17 cellular contexts compared by ENCODE assay signal in the genomic region with DNA sequence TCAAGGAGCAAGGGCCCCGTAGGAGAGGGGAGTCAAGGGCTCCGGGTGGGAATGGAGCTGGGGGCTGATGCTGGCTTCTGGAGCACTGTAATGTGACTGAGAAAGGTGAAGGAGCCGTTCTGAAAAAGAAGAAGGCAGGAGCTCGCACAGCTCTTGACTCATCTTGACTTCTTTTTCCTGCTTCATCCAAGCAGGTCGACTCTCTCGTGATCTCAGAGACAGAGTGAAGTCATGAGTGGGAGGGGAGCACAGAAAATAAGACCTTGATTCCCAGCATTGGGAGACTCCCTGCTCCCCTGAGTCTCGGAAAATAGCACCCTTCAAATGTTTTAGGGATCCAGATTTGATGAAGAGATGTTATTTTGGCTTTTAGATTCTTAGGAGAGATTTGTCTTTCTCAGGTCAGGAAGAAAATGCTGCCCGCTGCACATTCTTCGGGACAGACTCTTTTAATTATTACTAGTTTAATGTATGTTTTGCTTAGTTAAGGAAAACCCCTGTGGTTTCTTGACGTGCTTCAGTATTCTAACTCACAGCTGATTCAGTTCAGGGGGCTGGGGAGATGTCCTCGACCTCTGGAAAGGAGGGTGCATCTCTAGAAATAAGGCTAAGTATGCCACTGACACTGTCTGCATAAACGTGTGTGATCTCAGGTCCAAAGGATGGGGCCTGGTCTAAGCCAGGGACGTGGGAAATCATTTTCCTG. TPM values are rescaled to one million over a fixed set of nuclear protein-coding genes. Genes with fewer than 3 reads are reported as not detected.
A peak's percentile ranks its signal among the peaks of the same experiment; 100 is the strongest.
DNase-seq lines count a peak whose midpoint lies in the region; ATAC-seq, FAIRE-seq and TF ChIP-seq lines count a peak whose summit lies in the region.
"Had no signal": no experiment of that assay in that cellular context is flagged by ENCODE, and none has a peak within 500 bp of the region (broad histone marks: within the 10 kb centered on the region; RNA-seq: fewer than 3 reads in every experiment).

No MANE protein-coding gene starts in this region.

- H3K4me1 ChIP-seq in ACC112 (ENCODE audit: control insufficient read depth, insufficient read depth, low read length, unreplicated experiment): peaks cover 91% of the 10 kb centered on the region
- H3K4me1 ChIP-seq: SJCRH30 had no signal

- H3K27me3 Mint-ChIP-seq in osteocyte (ENCODE audit: unreplicated experiment): no peaks in the 10 kb centered on the region

- peaks cover 8% of the 10 kb centered on the region for H3K36me3 Mint-ChIP-seq in osteocyte (ENCODE audit: unreplicated experiment)
- H3K36me3 Mint-ChIP-seq: activated CD4-positive, alpha-beta memory T cell treated with anti-CD3 and anti-CD28 coated beads for 36 hours; natural killer cell had no signal

- H3K4me1 Mint-ChIP-seq in osteocyte (ENCODE audit: unreplicated experiment): peaks cover 77% of the 10 kb centered on the region

- H3K27me3 ChIP-seq in ACC112 (ENCODE audit: insufficient read depth, low read length): no peaks in the 10 kb centered on the region
- H3K27me3 ChIP-seq: body of pancreas, SJCRH30 had no signal

- H3K27ac ChIP-seq in ACC112 (ENCODE audit: low read depth, low read length): peak overlapping the region; percentile 95
- peak overlapping the region; percentile 94 for H3K27ac ChIP-seq in epithelial cell of prostate
- H3K27ac ChIP-seq: body of pancreas, SJCRH30 had no signal

- ATAC-seq in GM19035 (IDR thresholded peaks at IDR 0.05; ENCODE audit: unreplicated experiment): no peak
- ATAC-seq: body of pancreas, natural killer cell had no signal

- H3K9me3 Mint-ChIP-seq in osteocyte (ENCODE audit: unreplicated experiment): no peaks in the 10 kb centered on the region
- H3K9me3 Mint-ChIP-seq: activated CD4-positive, alpha-beta memory T cell treated with anti-CD3 and anti-CD28 coated beads for 36 hours; natural killer cell; stimulated activated naive CD8-positive, alpha-beta T cell treated with anti-CD3 and anti-CD28 coated beads, Interleukin-15, Interleukin-2, amounts not matched to agents 100 ng/mL and 50 ng/mL, for 24 hours had no signal

- DNase-seq in RCC 7860 (ENCODE audit: low spot score): peak; percentile 80
- DNase-seq in epithelial cell of prostate (ENCODE audit: low read depth, low spot score): no peak
- no peak for DNase-seq in osteocyte (ENCODE audit: extremely low spot score, unreplicated experiment)
- DNase-seq in SIG-M5 (lab: John Stamatoyannopoulos, UW): no peak
- DNase-seq in HuH-7 (ENCODE audit: low spot score): no peak
- DNase-seq in H4 (ENCODE audit: low spot score): no peak
- DNase-seq: activated CD4-positive, alpha-beta memory T cell treated with anti-CD3 and anti-CD28 coated beads for 36 hours; body of pancreas; effector memory CD4-positive, alpha-beta T cell; natural killer cell; NCI-H187 treated with DMSO at 0.1 percent for 48 hours; NCI-H748 treated with DMSO at 0.1 percent for 48 hours; SJCRH30 had no signal

- H3K79me2 ChIP-seq in ACC112 (ENCODE audit: control insufficient read depth, insufficient read depth, low read length, unreplicated experiment): peaks cover 92% of the 10 kb centered on the region

- H3K4me3 ChIP-seq in ACC112 (ENCODE audit: low read depth, low read length): no peak overlapping the region
- H3K4me3 ChIP-seq: body of pancreas, SJCRH30 had no signal

- no peak overlapping the region for H3K4me3 Mint-ChIP-seq in osteocyte (ENCODE audit: unreplicated experiment)
- H3K4me3 Mint-ChIP-seq: activated CD4-positive, alpha-beta memory T cell treated with anti-CD3 and anti-CD28 coated beads for 36 hours; natural killer cell; stimulated activated naive CD8-positive, alpha-beta T cell treated with anti-CD3 and anti-CD28 coated beads, Interleukin-15, Interleukin-2, amounts not matched to agents 100 ng/mL and 50 ng/mL, for 24 hours had no signal

- no peak overlapping the region for H2AFZ ChIP-seq in ACC112 (ENCODE audit: low read length, unreplicated experiment)

- H3K36me3 ChIP-seq in ACC112 (ENCODE audit: insufficient read depth, low read length): no peaks in the 10 kb centered on the region; the same call in 1 of the 2 replicates
- H3K36me3 ChIP-seq: SJCRH30 had no signal

- FAIRE-seq in RCC 7860 (lab: Jason Lieb, UNC): peak; percentile 89
- FAIRE-seq: A204.1 had no signal

- peak overlapping the region; percentile 70 for H3K27ac Mint-ChIP-seq in osteocyte (ENCODE audit: unreplicated experiment)
- H3K27ac Mint-ChIP-seq: activated CD4-positive, alpha-beta memory T cell treated with anti-CD3 and anti-CD28 coated beads for 36 hours; natural killer cell; stimulated activated naive CD8-positive, alpha-beta T cell treated with anti-CD3 and anti-CD28 coated beads, Interleukin-15, Interleukin-2, amounts not matched to agents 100 ng/mL and 50 ng/mL, for 24 hours had no signal

- no peak for TF ChIP-seq CTCF in osteocyte (IDR thresholded peaks at IDR 0.05)

RNA-seq across cellular contexts. Expression of gene EGFR, which starts 34.1 kb away (rescaled TPM):
- total RNA-seq in osteocyte: 56.2 and 56.5 TPM in 2 replicates
- total RNA-seq in H4 (2014; rRNA removed; shearing (Covaris generic)): 12.6 and 16.5 TPM in 2 replicates
- total RNA-seq: activated CD4-positive, alpha-beta memory T cell treated with anti-CD3 and anti-CD28 coated beads for 36 hours; natural killer cell had no signal
